ENCODE assay signal across 10 cellular contexts in the genomic region with DNA sequence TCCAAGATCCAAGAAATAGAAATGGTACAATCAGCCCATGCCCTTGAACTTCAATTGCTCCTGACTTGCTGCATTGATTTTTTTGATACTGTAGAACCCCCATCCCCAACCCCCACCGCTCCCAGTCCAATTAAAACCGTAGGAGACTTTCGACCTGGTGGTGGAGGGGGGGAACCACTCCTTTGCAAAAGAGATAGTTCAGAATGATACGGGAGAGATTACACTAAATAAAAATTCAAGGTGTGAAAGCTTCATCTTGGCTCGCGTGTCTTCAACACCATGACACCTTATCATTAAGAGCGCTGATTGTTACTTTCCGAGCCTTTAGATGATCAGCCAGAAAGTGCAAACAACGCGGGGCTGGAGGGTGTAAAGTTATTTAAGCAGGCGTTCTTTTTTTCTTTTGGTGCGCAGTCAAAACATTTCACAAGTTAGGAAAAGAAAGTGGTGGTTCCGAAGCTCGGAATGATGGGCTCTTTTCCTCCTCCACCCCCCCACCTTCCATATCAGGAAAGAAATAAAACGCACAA. TPM values are rescaled to one million over a fixed set of nuclear protein-coding genes. Genes with fewer than 3 reads are reported as not detected.
DNase-seq lines count a peak whose midpoint lies in the region; ATAC-seq and TF ChIP-seq lines count a peak whose summit lies in the region.
"Had no signal": no experiment of that assay in that cellular context is flagged by ENCODE, and none has a peak within 500 bp of the region (broad histone marks: within the 10 kb centered on the region; RNA-seq: fewer than 3 reads in every experiment).

No MANE protein-coding gene starts in this region.

- H3K36me3 Mint-ChIP-seq in naive B cell, result peaks cover 0 to 37% of the 10 kb centered on the region in 2 donors
- peaks cover 2% of the 10 kb centered on the region for H3K36me3 Mint-ChIP-seq in activated CD4-positive, alpha-beta T cell treated with anti-CD3 and anti-CD28 coated beads for 36 hours (ENCODE audit: low read depth)

- H3K4me1 Mint-ChIP-seq in naive B cell, result peaks cover 33 to 50% (median 46%) of the 10 kb centered on the region in 3 donors
- peaks cover 36% of the 10 kb centered on the region for H3K4me1 Mint-ChIP-seq in activated CD4-positive, alpha-beta T cell treated with anti-CD3 and anti-CD28 coated beads for 36 hours

- intact Hi-C loops in left cardiac atrium (cut with DNase I), result loop anchor here (2.0 to 10.0 kb wide), 3 partner anchors 63 to 961 kb away; no protein-coding TSS in a partner anchor
- intact Hi-C loops in activated CD4-positive, alpha-beta T cell treated with anti-CD3 and anti-CD28 coated beads for 36 hours (cut with DNase I, micrococcal nuclease), result no loop called here

- no peak for ATAC-seq in left cardiac atrium
- ATAC-seq in naive B cell (ENCODE audit: low read depth in 2 of 2), result no peak
- no peak for ATAC-seq in HG02938 (IDR thresholded peaks at IDR 0.05; ENCODE audit: unreplicated experiment)
- no peak for ATAC-seq in HG03354 (IDR thresholded peaks at IDR 0.05; ENCODE audit: poor library complexity, severe bottlenecking, unreplicated experiment)
- no peak for ATAC-seq in activated CD4-positive, alpha-beta T cell treated with anti-CD3 and anti-CD28 coated beads for 36 hours

- peaks cover 0 to 5% (median 0%) of the 10 kb centered on the region in 7 donors for H3K9me3 Mint-ChIP-seq in naive B cell
- no peaks in the 10 kb centered on the region for H3K9me3 Mint-ChIP-seq in activated CD4-positive, alpha-beta T cell treated with anti-CD3 and anti-CD28 coated beads for 36 hours (ENCODE audit: low read depth)

- no peak overlapping the region for H3K27ac Mint-ChIP-seq in naive B cell
- no peak overlapping the region for H3K27ac Mint-ChIP-seq in activated CD4-positive, alpha-beta T cell treated with anti-CD3 and anti-CD28 coated beads for 36 hours

- H3K27ac ChIP-seq in right atrium auricular region, result peak overlapping the region; percentile 84 to 87

- POLR2A ChIA-PET in activated CD4-positive, alpha-beta T cell treated with anti-CD3 and anti-CD28 coated beads for 36 hours (lab: Charles Lee), result no interaction called here

- H3K36me3 ChIP-seq in right atrium auricular region, result no peaks in the 10 kb centered on the region
- no peaks in the 10 kb centered on the region for H3K36me3 ChIP-seq in endocrine pancreas (ENCODE audit: control insufficient read depth, insufficient read depth, low read length)

- H3K4me3 ChIP-seq in right atrium auricular region (peak overlapping the region; percentile 65 to 81), endocrine pancreas (ENCODE audit: control insufficient read depth, insufficient read depth, low read length) (peak overlapping the region; percentile 88)

- no peaks in the 10 kb centered on the region for H3K9me3 ChIP-seq in right atrium auricular region
- H3K9me3 ChIP-seq in endocrine pancreas (ENCODE audit: control insufficient read depth, low read length), result no peaks in the 10 kb centered on the region

- TF ChIP-seq CTCF in right atrium auricular region (IDR thresholded peaks at IDR 0.05), result no peak

- H3K4me3 Mint-ChIP-seq in naive B cell, result peak overlapping the region; percentile 6 to 87 (median 58)
- no peak overlapping the region for H3K4me3 Mint-ChIP-seq in activated CD4-positive, alpha-beta T cell treated with anti-CD3 and anti-CD28 coated beads for 36 hours

- CTCF ChIA-PET in activated CD4-positive, alpha-beta T cell treated with anti-CD3 and anti-CD28 coated beads for 36 hours (lab: Charles Lee), result no interaction called here

- H3K27me3 Mint-ChIP-seq in naive B cell, result peaks cover 78 to 82% (median 80%) of the 10 kb centered on the region in 3 donors
- peaks cover 73% of the 10 kb centered on the region for H3K27me3 Mint-ChIP-seq in activated CD4-positive, alpha-beta T cell treated with anti-CD3 and anti-CD28 coated beads for 36 hours

- peak overlapping the region; percentile 54 for H3K9ac ChIP-seq in endocrine pancreas (ENCODE audit: control insufficient read depth, insufficient read depth, low read length)

- DNase-seq in right atrium auricular region (ENCODE audit: low spot score), result no peak
- DNase-seq in left cardiac atrium, result no peak
- DNase-seq in naive B cell, result no peak
- no peak for DNase-seq in RPMI8226
- no peak for DNase-seq in activated CD4-positive, alpha-beta T cell treated with anti-CD3 and anti-CD28 coated beads for 36 hours
- DNase-seq: central memory CD4-positive, alpha-beta T cell; stimulated activated CD4-positive, alpha-beta T cell treated with anti-CD3 and anti-CD28 coated beads, Interleukin-4, amount 100 ng/mL, for 1 hour had no signal

- H3K27me3 ChIP-seq in right atrium auricular region, result no peaks in the 10 kb centered on the region
- no peaks in the 10 kb centered on the region for H3K27me3 ChIP-seq in endocrine pancreas (ENCODE audit: control insufficient read depth, insufficient read depth, low read length)

- H3K4me1 ChIP-seq in right atrium auricular region (peaks cover 0 to 19% of the 10 kb centered on the region in 2 donors), endocrine pancreas (ENCODE audit: control insufficient read depth, insufficient read depth, low read length) (no peaks in the 10 kb centered on the region)

RNA-seq across cellular contexts. Expression of gene ZNF462, which starts 1.3 kb away (rescaled TPM):
- total RNA-seq in right atrium auricular region, result 10 to 100 TPM; 20.9 to 30.5 TPM
- 10 to 100 TPM; 18.6 to 29.3 TPM for total RNA-seq in left cardiac atrium
- polyA plus RNA-seq in naive B cell (ENCODE audit: low read depth in 6 of 6), result not detected
- total RNA-seq in activated CD4-positive, alpha-beta T cell treated with anti-CD3 and anti-CD28 coated beads for 36 hours, result under 1 TPM; 0.27 to 0.42 TPM

Comparison
In these comparisons a context has a peak if more than half of its experiments do, and no peak if none do; other contexts are left out.
1. RNA of gene ZNF462, which starts 1.3 kb away (total RNA-seq): 20.9 to 30.5 TPM in right atrium auricular region and 18.6 to 29.3 TPM in left cardiac atrium; 0.27 to 0.42 TPM in activated CD4-positive, alpha-beta T cell treated with anti-CD3 and anti-CD28 coated beads for 36 hours; every median in the first group is over 10 times any median in the second.
2. intact Hi-C loops: an anchor here in left cardiac atrium (2.0 to 10.0 kb wide); none called in activated CD4-positive, alpha-beta T cell treated with anti-CD3 and anti-CD28 coated beads for 36 hours.